Comparison of ENCODE assay signal across 20 cellular contexts in genomic region chr2:10733584-10733958, GRCh38. TPM values are rescaled to one million over a fixed set of nuclear protein-coding genes. Genes with fewer than 3 reads are reported as not detected.
"Had no signal": no experiment of that assay in that cellular context is flagged by ENCODE, and none has a peak within 500 bp of the region (broad histone marks: within the 10 kb centered on the region; RNA-seq: fewer than 3 reads in every experiment).

No MANE protein-coding gene starts in this region.

- ATAC-seq: activated CD8-positive, alpha-beta T cell treated with anti-CD3 and anti-CD28 coated beads, Interleukin-2, amount 10 ng/mL, durations not matched to agents 7 days and 5 days; foreskin keratinocyte; natural killer cell treated with Interleukin-12 subunit alpha and Interleukin-12 subunit beta and Interleukin-15 and Interleukin-18, amount 100 ng/mL, for 72 hours had no signal

- H3K27me3 ChIP-seq: foreskin keratinocyte, right atrium auricular region, suprapubic skin had no signal

- H3K36me3 ChIP-seq: right atrium auricular region, suprapubic skin had no signal

- H3K4me3 ChIP-seq: right atrium auricular region, skin epidermis, suprapubic skin had no signal

- DNase-seq: activated CD4-positive, alpha-beta T cell treated with anti-CD3 and anti-CD28 coated beads, Interleukin-2, amount 10 ng/mL, durations not matched to agents 24 days and 14 days; activated CD4-positive, CD25-positive, alpha-beta regulatory T cell; activated CD8-positive, alpha-beta memory T cell treated with anti-CD3 and anti-CD28 coated beads, Interleukin-2, amount 50 U/mL, for 4 hours; activated CD8-positive, alpha-beta T cell treated with anti-CD3 and anti-CD28 coated beads, Interleukin-2, amount 10 ng/mL, durations not matched to agents 7 days and 5 days; activated gamma-delta T cell treated with Interleukin-2 at 50 U/mL for 16 hours; activated T-cell treated with anti-CD3 and anti-CD28 coated beads, Interleukin-2, amount 50 U/mL, for 48 hours; cortex of kidney; effector CD4-positive, alpha-beta T cell; foreskin keratinocyte; glutamatergic neuron; hypothalamus; mesenchymal stem cell; occipital lobe; stimulated activated CD4-positive, alpha-beta T cell treated with anti-CD3 and anti-CD28 coated beads, Interleukin-4, amount 100 ng/mL, for 4 hours; stimulated activated CD8-positive, alpha-beta memory T cell treated with anti-CD3 and anti-CD28 coated beads, Interleukin-4, amount 100 ng/mL, for 48 hours; stimulated activated naive CD4-positive, alpha-beta T cell treated with Interleukin-2 at 50 U/mL for 16 hours had no signal

- H3K9me3 ChIP-seq: right atrium auricular region, suprapubic skin had no signal

- H3K4me1 ChIP-seq: foreskin keratinocyte, right atrium auricular region, suprapubic skin had no signal

- H3K27ac ChIP-seq: foreskin keratinocyte, right atrium auricular region, skin epidermis, suprapubic skin had no signal

RNA-seq across cellular contexts. Expression of gene ATP6V1C2, which starts 12.1 kb away (rescaled TPM):
- total RNA-seq: activated CD4-positive, alpha-beta T cell treated with anti-CD3 and anti-CD28 coated beads, Interleukin-2, amount 10 ng/mL, durations not matched to agents 24 days and 14 days; activated CD8-positive, alpha-beta T cell treated with anti-CD3 and anti-CD28 coated beads, Interleukin-2, amount 10 ng/mL, durations not matched to agents 7 days and 5 days; natural killer cell treated with Interleukin-12 subunit alpha and Interleukin-12 subunit beta and Interleukin-15 and Interleukin-18, amount 100 ng/mL, for 72 hours had no signal
